ENCODE assay signal across 1 cellular context in the genomic region with DNA sequence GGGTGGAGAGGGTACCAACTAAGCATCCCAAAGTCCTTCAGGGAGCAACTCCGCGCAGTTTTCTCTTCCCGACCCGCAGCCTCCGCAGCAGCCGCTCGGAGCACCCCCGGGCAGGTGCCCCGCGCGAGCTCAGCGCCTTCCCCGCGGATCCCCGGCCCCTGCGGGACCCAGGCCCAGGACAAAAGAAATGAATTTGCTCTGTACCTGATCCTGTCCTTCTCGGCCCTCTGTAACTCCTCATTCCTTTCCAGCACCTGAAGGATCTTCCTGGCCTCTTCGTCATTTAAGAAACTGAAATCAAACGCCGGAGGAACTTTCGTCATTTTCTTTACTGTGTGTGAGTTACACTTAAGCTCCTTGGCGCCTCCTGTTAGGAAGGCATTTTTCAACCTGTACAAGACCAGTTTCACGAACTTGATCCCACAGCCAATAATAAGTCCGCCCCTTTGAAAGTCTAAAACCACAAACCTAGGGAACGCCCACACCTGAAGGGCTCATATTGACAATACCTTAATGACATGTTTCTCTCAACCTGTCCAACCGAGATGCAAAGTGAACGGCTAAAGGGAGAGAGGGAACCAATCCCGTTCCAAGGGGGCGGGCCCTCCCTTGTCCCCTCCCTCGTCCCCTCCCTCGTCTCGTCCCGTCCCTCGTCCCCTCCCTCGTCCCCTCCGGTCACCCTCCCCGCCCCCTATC.
A peak's percentile ranks its signal among the peaks of the same experiment; 100 is the strongest.
TF ChIP-seq lines count a peak whose summit lies in the region.

TSS of gene EXPH5 (minus strand) at position 555 of the 696 bp plus-strand sequence. CDS start at position 323, 232 bp downstream.

TF ChIP-seq in HepG2, 621 proteins besides CTCF, POLR2A, EP300 and RAD21:
- TF ChIP-seq ZMYM4 (CRISPR knock-in tag; IDR thresholded peaks at IDR 0.05) (peak; percentile 34; the same call in 1 of the 2 replicates), ATF7 (IDR thresholded peaks at IDR 0.05) (no peak), ATF7 (CRISPR knock-in tag; IDR thresholded peaks at IDR 0.05) (no peak), ZXDC (CRISPR knock-in tag; IDR thresholded peaks at IDR 0.05) (no peak), ZNF260 (CRISPR knock-in tag; IDR thresholded peaks at IDR 0.05; ENCODE audit: borderline replicate concordance, low read depth) (no peak), NFYB (CRISPR knock-in tag; IDR thresholded peaks at IDR 0.05) (peak; percentile 78), SP1 (IDR thresholded peaks at IDR 0.05) (no peak), SP1 (CRISPR knock-in tag; IDR thresholded peaks at IDR 0.05) (peak; percentile 57; the same call in 1 of the 2 replicates), MTA1 (CRISPR knock-in tag; IDR thresholded peaks at IDR 0.05; ENCODE audit: borderline replicate concordance) (peak; percentile 6; the same call in 1 of the 2 replicates), FOXA1 (IDR thresholded peaks at IDR 0.05) (no peak), FOXA1 (CRISPR knock-in tag; IDR thresholded peaks at IDR 0.05) (peak; percentile 67), ZEB1 (IDR thresholded peaks at IDR 0.05; ENCODE audit: insufficient replicate concordance, low read depth) (peak; percentile 70), STAT5B (CRISPR knock-in tag; IDR thresholded peaks at IDR 0.05) (0 out of 2 replicates have a peak, but pooled peaks have one; percentile 0), TFAP4 (IDR thresholded peaks at IDR 0.05; ENCODE audit: borderline replicate concordance, low read depth) (no peak), PATZ1 (CRISPR knock-in tag; IDR thresholded peaks at IDR 0.05) (peak; percentile 59), SP2 (CRISPR knock-in tag; IDR thresholded peaks at IDR 0.05) (peak; percentile 59), SIN3A (IDR thresholded peaks at IDR 0.05; ENCODE audit: borderline replicate concordance, low read depth, low read length) (0 out of 2 replicates have a peak, but pooled peaks have one; percentile 33), DMAP1 (CRISPR knock-in tag; IDR thresholded peaks at IDR 0.05) (peak; percentile 28; the same call in 1 of the 2 replicates), SP4 (CRISPR knock-in tag; IDR thresholded peaks at IDR 0.05) (peak; percentile 59; the same call in 1 of the 2 replicates), CREM (IDR thresholded peaks at IDR 0.05) (0 out of 2 replicates have a peak, but pooled peaks have one; percentile 21), CREM (CRISPR knock-in tag; IDR thresholded peaks at IDR 0.05) (no peak), ZNF263 (CRISPR knock-in tag; IDR thresholded peaks at IDR 0.05) (peak; percentile 95), KDM2A (CRISPR knock-in tag; IDR thresholded peaks at IDR 0.05; ENCODE audit: borderline replicate concordance, low read depth) (0 out of 2 replicates have a peak, but pooled peaks have one; percentile 14), SNAI1 (CRISPR knock-in tag; IDR thresholded peaks at IDR 0.05; ENCODE audit: borderline replicate concordance) (no peak), ZBTB7B (CRISPR knock-in tag; IDR thresholded peaks at IDR 0.05) (no peak), CBX1 (IDR thresholded peaks at IDR 0.05; ENCODE audit: low read depth) (no peak), FOXA3 (CRISPR knock-in tag; IDR thresholded peaks at IDR 0.05) (peak; percentile 52), MAZ (IDR thresholded peaks at IDR 0.05; ENCODE audit: borderline replicate concordance, low read depth, low read length) (0 out of 2 replicates have a peak, but pooled peaks have one; percentile 38), MAZ (CRISPR knock-in tag; IDR thresholded peaks at IDR 0.05; ENCODE audit: low read depth) (no peak), SAP130 (CRISPR knock-in tag; IDR thresholded peaks at IDR 0.05; ENCODE audit: low read depth) (peak; percentile 54), NFYC (CRISPR knock-in tag; IDR thresholded peaks at IDR 0.05) (peak; percentile 73), HDAC2 (CRISPR knock-in tag; IDR thresholded peaks at IDR 0.05) (0 out of 2 replicates have a peak, but pooled peaks have one; percentile 19), ZFP1 (CRISPR knock-in tag; IDR thresholded peaks at IDR 0.05) (no peak), HNRNPLL (IDR thresholded peaks at IDR 0.05; ENCODE audit: low read depth, low read length, poor library complexity, severe bottlenecking) (peak; percentile 76)
- TF ChIP-seq, protein P1, sequence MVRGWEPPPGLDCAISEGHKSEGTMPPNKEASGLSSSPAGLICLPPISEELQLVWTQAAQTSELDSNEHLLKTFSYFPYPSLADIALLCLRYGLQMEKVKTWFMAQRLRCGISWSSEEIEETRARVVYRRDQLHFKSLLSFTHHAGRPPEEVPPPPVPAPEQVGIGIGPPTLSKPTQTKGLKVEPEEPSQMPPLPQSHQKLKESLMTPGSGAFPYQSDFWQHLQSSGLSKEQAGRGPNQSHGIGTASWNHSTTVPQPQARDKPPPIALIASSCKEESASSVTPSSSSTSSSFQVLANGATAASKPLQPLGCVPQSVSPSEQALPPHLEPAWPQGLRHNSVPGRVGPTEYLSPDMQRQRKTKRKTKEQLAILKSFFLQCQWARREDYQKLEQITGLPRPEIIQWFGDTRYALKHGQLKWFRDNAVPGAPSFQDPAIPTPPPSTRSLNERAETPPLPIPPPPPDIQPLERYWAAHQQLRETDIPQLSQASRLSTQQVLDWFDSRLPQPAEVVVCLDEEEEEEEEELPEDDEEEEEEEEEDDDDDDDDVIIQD (CRISPR knock-in tag; IDR thresholded peaks at IDR 0.05; ENCODE audit: low read depth) = peak; percentile 45; the same call in 1 of the 2 replicates
- TF ChIP-seq, protein P2, sequence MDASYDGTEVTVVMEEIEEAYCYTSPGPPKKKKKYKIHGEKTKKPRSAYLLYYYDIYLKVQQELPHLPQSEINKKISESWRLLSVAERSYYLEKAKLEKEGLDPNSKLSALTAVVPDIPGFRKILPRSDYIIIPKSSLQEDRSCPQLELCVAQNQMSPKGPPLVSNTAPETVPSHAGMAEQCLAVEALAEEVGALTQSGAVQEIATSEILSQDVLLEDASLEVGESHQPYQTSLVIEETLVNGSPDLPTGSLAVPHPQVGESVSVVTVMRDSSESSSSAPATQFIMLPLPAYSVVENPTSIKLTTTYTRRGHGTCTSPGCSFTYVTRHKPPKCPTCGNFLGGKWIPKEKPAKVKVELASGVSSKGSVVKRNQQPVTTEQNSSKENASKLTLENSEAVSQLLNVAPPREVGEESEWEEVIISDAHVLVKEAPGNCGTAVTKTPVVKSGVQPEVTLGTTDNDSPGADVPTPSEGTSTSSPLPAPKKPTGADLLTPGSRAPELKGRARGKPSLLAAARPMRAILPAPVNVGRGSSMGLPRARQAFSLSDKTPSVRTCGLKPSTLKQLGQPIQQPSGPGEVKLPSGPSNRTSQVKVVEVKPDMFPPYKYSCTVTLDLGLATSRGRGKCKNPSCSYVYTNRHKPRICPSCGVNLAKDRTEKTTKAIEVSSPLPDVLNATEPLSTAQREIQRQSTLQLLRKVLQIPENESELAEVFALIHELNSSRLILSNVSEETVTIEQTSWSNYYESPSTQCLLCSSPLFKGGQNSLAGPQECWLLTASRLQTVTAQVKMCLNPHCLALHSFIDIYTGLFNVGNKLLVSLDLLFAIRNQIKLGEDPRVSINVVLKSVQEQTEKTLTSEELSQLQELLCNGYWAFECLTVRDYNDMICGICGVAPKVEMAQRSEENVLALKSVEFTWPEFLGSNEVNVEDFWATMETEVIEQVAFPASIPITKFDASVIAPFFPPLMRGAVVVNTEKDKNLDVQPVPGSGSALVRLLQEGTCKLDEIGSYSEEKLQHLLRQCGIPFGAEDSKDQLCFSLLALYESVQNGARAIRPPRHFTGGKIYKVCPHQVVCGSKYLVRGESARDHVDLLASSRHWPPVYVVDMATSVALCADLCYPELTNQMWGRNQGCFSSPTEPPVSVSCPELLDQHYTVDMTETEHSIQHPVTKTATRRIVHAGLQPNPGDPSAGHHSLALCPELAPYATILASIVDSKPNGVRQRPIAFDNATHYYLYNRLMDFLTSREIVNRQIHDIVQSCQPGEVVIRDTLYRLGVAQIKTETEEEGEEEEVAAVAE (CRISPR knock-in tag; IDR thresholded peaks at IDR 0.05; ENCODE audit: borderline replicate concordance) = 0 out of 2 replicates have a peak, but pooled peaks have one; percentile 34
